Comparison of ENCODE assay signal across 18 cellular contexts in genomic region chr4:69649629-69650028, GRCh38. TPM values are rescaled to one million over a fixed set of nuclear protein-coding genes. Genes with fewer than 3 reads are reported as not detected.
DNase-seq lines count a peak whose midpoint lies in the region; ATAC-seq and TF ChIP-seq lines count a peak whose summit lies in the region.
"Had no signal": no experiment of that assay in that cellular context is flagged by ENCODE, and none has a peak within 500 bp of the region (broad histone marks: within the 10 kb centered on the region; RNA-seq: fewer than 3 reads in every experiment).

No MANE protein-coding gene starts in this region.

- no peak overlapping the region for H3K4me3 ChIP-seq in cardiac muscle cell

- CTCF ChIA-PET in activated CD4-positive, alpha-beta T cell treated with anti-CD3 and anti-CD28 coated beads for 36 hours (lab: Charles Lee) = no interaction called here

- H3K27ac ChIP-seq in cardiac muscle cell = peak overlapping the region; percentile 0

- peak overlapping the region; percentile 30 for H3K27ac Mint-ChIP-seq in progenitor cell of endocrine pancreas
- no peak overlapping the region for H3K27ac Mint-ChIP-seq in activated CD4-positive, alpha-beta T cell treated with anti-CD3 and anti-CD28 coated beads for 36 hours
- H3K27ac Mint-ChIP-seq: H9 had no signal

- no peaks in the 10 kb centered on the region for H3K9me3 ChIP-seq in cardiac muscle cell (ENCODE audit: low read depth)

- H3K27me3 Mint-ChIP-seq in progenitor cell of endocrine pancreas = no peaks in the 10 kb centered on the region
- no peaks in the 10 kb centered on the region for H3K27me3 Mint-ChIP-seq in activated CD4-positive, alpha-beta T cell treated with anti-CD3 and anti-CD28 coated beads for 36 hours

- H3K4me3 Mint-ChIP-seq in progenitor cell of endocrine pancreas (ENCODE audit: low read depth) = no peak overlapping the region
- no peak overlapping the region for H3K4me3 Mint-ChIP-seq in activated CD4-positive, alpha-beta T cell treated with anti-CD3 and anti-CD28 coated beads for 36 hours
- H3K4me3 Mint-ChIP-seq: H9 had no signal

- H3K9me3 Mint-ChIP-seq in progenitor cell of endocrine pancreas (ENCODE audit: low read depth) = no peaks in the 10 kb centered on the region
- no peaks in the 10 kb centered on the region for H3K9me3 Mint-ChIP-seq in activated CD4-positive, alpha-beta T cell treated with anti-CD3 and anti-CD28 coated beads for 36 hours (ENCODE audit: low read depth)
- H3K9me3 Mint-ChIP-seq: H9 had no signal

- no peaks in the 10 kb centered on the region for H3K36me3 ChIP-seq in cardiac muscle cell

- H3K36me3 Mint-ChIP-seq in progenitor cell of endocrine pancreas (ENCODE audit: insufficient read depth) = no peaks in the 10 kb centered on the region
- no peaks in the 10 kb centered on the region for H3K36me3 Mint-ChIP-seq in activated CD4-positive, alpha-beta T cell treated with anti-CD3 and anti-CD28 coated beads for 36 hours (ENCODE audit: low read depth)

- intact Hi-C loops in left ventricle myocardium superior (cut with micrococcal nuclease) = no loop called here
- intact Hi-C loops in activated CD4-positive, alpha-beta T cell treated with anti-CD3 and anti-CD28 coated beads for 36 hours (cut with DNase I, micrococcal nuclease) = no loop called here

- DNase-seq in cardiac muscle cell (ENCODE audit: low read depth in 1 of 2, low spot score in 1 of 2) (peak in 1 of 2 donors; percentile 9), left ventricle myocardium superior (no peak), progenitor cell of endocrine pancreas (ENCODE audit: low spot score, unreplicated experiment) (no peak), SW480 (ENCODE audit: low spot score) (no peak), NCI-H226 (no peak)
- no peak for DNase-seq in activated CD4-positive, alpha-beta T cell treated with anti-CD3 and anti-CD28 coated beads for 36 hours
- DNase-seq: 8988T, C1 segment of cervical spinal cord, H9, IMR-90, MV-4-11, NCI-H1436, NCI-H2081 treated with DMSO at 0.1 percent for 48 hours, NCI-H2227 treated with DMSO at 0.1 percent for 48 hours, NCI-H526 treated with DMSO at 0.1 percent for 48 hours, SHP77 treated with DMSO at 0.1 percent for 48 hours had no signal

- peaks cover 21% of the 10 kb centered on the region for H3K4me1 Mint-ChIP-seq in progenitor cell of endocrine pancreas (ENCODE audit: low read depth)
- no peaks in the 10 kb centered on the region for H3K4me1 Mint-ChIP-seq in activated CD4-positive, alpha-beta T cell treated with anti-CD3 and anti-CD28 coated beads for 36 hours
- H3K4me1 Mint-ChIP-seq: H9 had no signal

- ATAC-seq in left ventricle myocardium superior = no peak
- peak; percentile 32; the same call in 1 of the 3 replicates for ATAC-seq in SK-N-SH treated with all-trans-retinoic acid at 6 μM for 48 hours
- ATAC-seq in esophagus mucosa = peak; percentile 72
- ATAC-seq in activated CD4-positive, alpha-beta T cell treated with anti-CD3 and anti-CD28 coated beads for 36 hours = no peak

- H3K27me3 ChIP-seq in cardiac muscle cell = no peaks in the 10 kb centered on the region

- H3K4me1 ChIP-seq in cardiac muscle cell (ENCODE audit: low read depth) = peaks cover 9% of the 10 kb centered on the region

- POLR2A ChIA-PET in activated CD4-positive, alpha-beta T cell treated with anti-CD3 and anti-CD28 coated beads for 36 hours (lab: Charles Lee) = no interaction called here

- TF ChIP-seq CTCF in cardiac muscle cell (IDR thresholded peaks at IDR 0.05; ENCODE audit: low read depth, low read length) = no peak
- TF ChIP-seq CTCF in progenitor cell of endocrine pancreas (IDR thresholded peaks at IDR 0.05; ENCODE audit: unreplicated experiment) = no peak

TF ChIP-seq in SK-N-SH treated with all-trans-retinoic acid at 6 μM for 48 hours, 23 proteins besides CTCF, POLR2A, EP300 and RAD21:
- TF ChIP-seq ZNF8 (CRISPR knock-in tag; IDR thresholded peaks at IDR 0.05) (no peak), TCF4 (CRISPR knock-in tag; IDR thresholded peaks at IDR 0.05; ENCODE audit: borderline replicate concordance) (peak; percentile 17; the same call in 1 of the 2 replicates)

RNA-seq across cellular contexts. Expression of gene UGT2A1, which starts 3.4 kb away (rescaled TPM):
- not detected in 2 replicates for total RNA-seq in cardiac muscle cell
- polyA plus RNA-seq in cardiac muscle cell = not detected in 2 replicates
- not detected for total RNA-seq in left ventricle myocardium superior
- not detected for total RNA-seq in esophagus mucosa
- not detected in 2 replicates for total RNA-seq in progenitor cell of endocrine pancreas
- total RNA-seq in activated CD4-positive, alpha-beta T cell treated with anti-CD3 and anti-CD28 coated beads for 36 hours = not detected
- total RNA-seq: H9, IMR-90 had no signal
- polyA plus RNA-seq: IMR-90 had no signal

RNA-seq across cellular contexts. Expression of gene UGT2A2, which starts 10.2 kb away (rescaled TPM):
- total RNA-seq in cardiac muscle cell (not detected in 2 replicates), left ventricle myocardium superior (not detected), esophagus mucosa (not detected), progenitor cell of endocrine pancreas (not detected in 2 replicates)
- not detected in 2 replicates for polyA plus RNA-seq in cardiac muscle cell
- total RNA-seq in activated CD4-positive, alpha-beta T cell treated with anti-CD3 and anti-CD28 coated beads for 36 hours = not detected
- total RNA-seq: H9, IMR-90 had no signal
- polyA plus RNA-seq: IMR-90 had no signal

Comparison
In these comparisons a context has a peak if more than half of its experiments do, and no peak if none do; other contexts are left out.
1. ATAC-seq: peak in SK-N-SH treated with all-trans-retinoic acid at 6 μM for 48 hours (single experiment) and esophagus mucosa (single experiment); none in left ventricle myocardium superior (single experiment) and activated CD4-positive, alpha-beta T cell treated with anti-CD3 and anti-CD28 coated beads for 36 hours (single experiment).